ENCODE assay signal across 8 cellular contexts in genomic region chr12:111812881-111813741, GRCh38. TPM values are rescaled to one million over a fixed set of nuclear protein-coding genes. Genes with fewer than 3 reads are reported as not detected.
DNase-seq lines count a peak whose midpoint lies in the region; ATAC-seq and TF ChIP-seq lines count a peak whose summit lies in the region.

No MANE protein-coding gene starts in this region.

- no peaks in the 10 kb centered on the region for H3K4me1 ChIP-seq in liver (ENCODE audit: control insufficient read depth in 4 of 4, insufficient read depth in 4 of 4, low read length in 3 of 4)

- no peak overlapping the region for H3K27ac Mint-ChIP-seq in activated CD4-positive, alpha-beta T cell treated with anti-CD3 and anti-CD28 coated beads, Interleukin-2, amount 10 ng/mL, durations not matched to agents 24 days and 14 days

- H3K36me3 ChIP-seq in liver (ENCODE audit: control insufficient read depth in 4 of 4, insufficient read depth in 3 of 4, low read depth in 1 of 4, low read length in 3 of 4): peaks cover 10 to 35% (median 20%) of the 10 kb centered on the region in 4 donors

- no peaks in the 10 kb centered on the region for H3K9me3 Mint-ChIP-seq in activated CD4-positive, alpha-beta T cell treated with anti-CD3 and anti-CD28 coated beads, Interleukin-2, amount 10 ng/mL, durations not matched to agents 24 days and 14 days

- DNase-seq in GF-D8 (lab: John Stamatoyannopoulos, UW) (peak; percentile 55), NCI-H69 (lab: John Stamatoyannopoulos, UW) (peak; percentile 92), dedifferentiated amniotic fluid mesenchymal stem cell (ENCODE audit: extremely low spot score) (peak; percentile 88)
- peak; percentile 89 for DNase-seq in activated CD4-positive, alpha-beta T cell treated with anti-CD3 and anti-CD28 coated beads, Interleukin-2, amount 10 ng/mL, durations not matched to agents 24 days and 14 days
- DNase-seq in stimulated activated CD4-positive, alpha-beta T cell treated with anti-CD3 and anti-CD28 coated beads, Interleukin-4, amount 100 ng/mL, for 4 hours: peak; percentile 46 to 52

- TF ChIP-seq RAD21 in liver (IDR thresholded peaks at IDR 0.05): peak; percentile 95 to 98

- WGBS in liver: 29% methylated on average over 13 of the region's 13 CpGs

- no peak overlapping the region for H3K4me3 Mint-ChIP-seq in activated CD4-positive, alpha-beta T cell treated with anti-CD3 and anti-CD28 coated beads, Interleukin-2, amount 10 ng/mL, durations not matched to agents 24 days and 14 days

- TF ChIP-seq CTCF in liver (IDR thresholded peaks at IDR 0.05; ENCODE audit: low read depth, low read length, missing input control): peak; percentile 82

- no peak overlapping the region for H3K4me3 ChIP-seq in liver (ENCODE audit: low read depth in 1 of 3, low read length in 3 of 3)

- peaks cover 14% of the 10 kb centered on the region for H3K27me3 Mint-ChIP-seq in activated CD4-positive, alpha-beta T cell treated with anti-CD3 and anti-CD28 coated beads, Interleukin-2, amount 10 ng/mL, durations not matched to agents 24 days and 14 days

- H3K4me1 Mint-ChIP-seq in activated CD4-positive, alpha-beta T cell treated with anti-CD3 and anti-CD28 coated beads, Interleukin-2, amount 10 ng/mL, durations not matched to agents 24 days and 14 days: peaks cover 7% of the 10 kb centered on the region

- no peak overlapping the region for H3K27ac ChIP-seq in liver (ENCODE audit: low read depth in 1 of 2, low read length in 2 of 2)

- no peak overlapping the region for H3K9ac ChIP-seq in liver (ENCODE audit: low read depth in 1 of 2, low read length in 2 of 2)

- no peaks in the 10 kb centered on the region for H3K27me3 ChIP-seq in liver (ENCODE audit: control insufficient read depth in 4 of 4, insufficient read depth in 4 of 4, low read length in 3 of 4)

- no peaks in the 10 kb centered on the region for H3K36me3 Mint-ChIP-seq in activated CD4-positive, alpha-beta T cell treated with anti-CD3 and anti-CD28 coated beads, Interleukin-2, amount 10 ng/mL, durations not matched to agents 24 days and 14 days (ENCODE audit: low read depth)

- no peaks in the 10 kb centered on the region for H3K9me3 ChIP-seq in liver (ENCODE audit: control insufficient read depth in 4 of 4, low read length in 3 of 4)

- intact Hi-C loops in activated CD4-positive, alpha-beta T cell treated with anti-CD3 and anti-CD28 coated beads, Interleukin-2, amount 10 ng/mL, durations not matched to agents 24 days and 14 days (cut with micrococcal nuclease): loop anchor here (1.0 to 5.0 kb wide), 4 partner anchors 46 to 416 kb away; partner anchors contain the start of gene ALDH2

- ATAC-seq in HG03432 (IDR thresholded peaks at IDR 0.05; ENCODE audit: unreplicated experiment) (peak; percentile 76), HG02623 (IDR thresholded peaks at IDR 0.05; ENCODE audit: unreplicated experiment) (no peak)

TF ChIP-seq in liver, 16 proteins besides CTCF, POLR2A, EP300 and RAD21:
- no peak for TF ChIP-seq ATF3 (IDR thresholded peaks at IDR 0.05)
- TF ChIP-seq HNF4A (conservative IDR thresholded peaks at IDR 0.05): peak in 1 of 2 donors; percentile 25
- TF ChIP-seq MAX (IDR thresholded peaks at IDR 0.05): no peak
- TF ChIP-seq JUND (IDR thresholded peaks at IDR 0.05): peak in 1 of 2 donors; percentile 12
- TF ChIP-seq REST (IDR thresholded peaks at IDR 0.05): no peak
- TF ChIP-seq YY1 (IDR thresholded peaks at IDR 0.05): no peak
- no peak for TF ChIP-seq FOXA1 (IDR thresholded peaks at IDR 0.05)
- TF ChIP-seq GABPA (IDR thresholded peaks at IDR 0.05 in 1 of 2, conservative IDR thresholded peaks at IDR 0.05 in 1 of 2): no peak
- TF ChIP-seq EGR1 (IDR thresholded peaks at IDR 0.05; ENCODE audit: low read depth in 2 of 2): no peak
- no peak for TF ChIP-seq SP1 (IDR thresholded peaks at IDR 0.05)
- no peak for TF ChIP-seq FOXA2 (IDR thresholded peaks at IDR 0.05)
- no peak for TF ChIP-seq NR2F2 (IDR thresholded peaks at IDR 0.05)
- no peak for TF ChIP-seq HNF4G (IDR thresholded peaks at IDR 0.05)
- no peak for TF ChIP-seq TAF1 (conservative IDR thresholded peaks at IDR 0.05)
- TF ChIP-seq RXRA (IDR thresholded peaks at IDR 0.05): peak; percentile 18 to 39
- TF ChIP-seq ZBTB33 (IDR thresholded peaks at IDR 0.05): no peak

RNA-seq across cellular contexts. Expression of gene MAPKAPK5, which starts 28.9 kb away (rescaled TPM):
- total RNA-seq in activated CD4-positive, alpha-beta T cell treated with anti-CD3 and anti-CD28 coated beads, Interleukin-2, amount 10 ng/mL, durations not matched to agents 24 days and 14 days: 76.0 and 80.2 TPM in 2 replicates
- 10 to 100 TPM; 11.0 to 26.3 TPM for total RNA-seq in liver
- 10 to 100 TPM; 10.9 to 14.1 TPM for polyA plus RNA-seq in liver

RNA-seq across cellular contexts. Expression of gene ALDH2, which starts 46.4 kb away (rescaled TPM):
- 0.09 and 0.21 TPM in 2 replicates for total RNA-seq in activated CD4-positive, alpha-beta T cell treated with anti-CD3 and anti-CD28 coated beads, Interleukin-2, amount 10 ng/mL, durations not matched to agents 24 days and 14 days
- total RNA-seq in liver: 100 to 1,000 TPM in 1 of 2 donors, 10 to 100 TPM in 1; 93.1 to 333 TPM
- 100 to 1,000 TPM; 813 to 849 TPM for polyA plus RNA-seq in liver

Comparison
In these comparisons a context has a peak if more than half of its experiments do, and no peak if none do; other contexts are left out.
1. RNA of gene ALDH2, which starts 46.4 kb away (total RNA-seq): 93.1 to 333 TPM in liver; 0.09 to 0.21 TPM in activated CD4-positive, alpha-beta T cell treated with anti-CD3 and anti-CD28 coated beads, Interleukin-2, amount 10 ng/mL, durations not matched to agents 24 days and 14 days; every median in the first group is over 10 times any median in the second.
2. Peak in every context shown above with its lines, with median percentiles within 50 percentile points of each other: DNase-seq.